11 cellular contexts compared by ENCODE assay signal in genomic region chr17:17151541-17151940, GRCh38. TPM values are rescaled to one million over a fixed set of nuclear protein-coding genes. Genes with fewer than 3 reads are reported as not detected.
DNase-seq lines count a peak whose midpoint lies in the region; ATAC-seq and TF ChIP-seq lines count a peak whose summit lies in the region.
"Had no signal": no experiment of that assay in that cellular context is flagged by ENCODE, and none has a peak within 500 bp of the region (broad histone marks: within the 10 kb centered on the region; RNA-seq: fewer than 3 reads in every experiment).

No MANE protein-coding gene starts in this region.

- BruUV-seq in PC-3 (replicated peaks; lab: Mats Ljungman, UMichigan): TSS peak; percentile 87

- DNase-seq in PC-3 (peak; percentile 66), coronary artery (ENCODE audit: low spot score) (no peak), psoas muscle (no peak), NCI-H2107 (lab: John Stamatoyannopoulos, UW) (no peak), HAP-1 (ENCODE audit: low spot score in 2 of 2) (no peak)
- DNase-seq: activated CD4-positive, alpha-beta T cell treated with anti-CD3 and anti-CD28 coated beads, Interleukin-2, amount 50 U/mL, for 1 hour; NCI-H510A; nephron progenitor cell had no signal

- H3K9me3 ChIP-seq in BLaER1: no peaks in the 10 kb centered on the region
- no peaks in the 10 kb centered on the region for H3K9me3 ChIP-seq in PC-3 (ENCODE audit: low read length)
- no peaks in the 10 kb centered on the region for H3K9me3 ChIP-seq in psoas muscle
- no peaks in the 10 kb centered on the region; the same call in 1 of the 2 replicates for H3K9me3 ChIP-seq in HAP-1

- no peak overlapping the region for H2AFZ ChIP-seq in PC-3 (ENCODE audit: low read length)

- H3K4me3 ChIP-seq in BLaER1: no peak overlapping the region
- no peak overlapping the region; the same call in 1 of the 2 replicates for H3K4me3 ChIP-seq in PC-3 (ENCODE audit: low read length)
- no peak overlapping the region for H3K4me3 ChIP-seq in coronary artery
- no peak overlapping the region for H3K4me3 ChIP-seq in psoas muscle
- H3K4me3 ChIP-seq in HAP-1: no peak overlapping the region

- peak overlapping the region; percentile 58 for H3K4me2 ChIP-seq in BLaER1
- peak overlapping the region; percentile 65 for H3K4me2 ChIP-seq in PC-3 (ENCODE audit: low read length)

- POLR2A ChIA-PET in PC-3 (lab: Charles Lee; ENCODE audit: unreplicated experiment): no interaction called here

- peaks cover 36% of the 10 kb centered on the region for H3F3A ChIP-seq in PC-3 (ENCODE audit: low read length, unreplicated experiment)

- TF ChIP-seq CTCF in PC-3 (conservative IDR thresholded peaks at IDR 0.05; ENCODE audit: low read depth, low read length) (no peak), coronary artery (IDR thresholded peaks at IDR 0.05) (no peak), psoas muscle (IDR thresholded peaks at IDR 0.05) (no peak)

- in situ Hi-C loops in HAP-1 (cut with MboI; ENCODE audit: low sequenced_read_pairs): loop anchor here (5.0 kb wide), 1 partner anchor 56 kb away; the partner anchor contains the start of gene PLD6

- 48 to 74% (median 52%) methylated on average over 3 of the region's 3 CpGs for WGBS in psoas muscle, 3 donors

- ATAC-seq in PC-3: peak; percentile 10
- ATAC-seq in psoas muscle: peak; percentile 6 to 27 (median 16)
- ATAC-seq in GM19351 (IDR thresholded peaks at IDR 0.05; ENCODE audit: unreplicated experiment): no peak
- ATAC-seq in HG03175 (IDR thresholded peaks at IDR 0.05; ENCODE audit: unreplicated experiment): no peak

- CTCF ChIA-PET in PC-3 (lab: Charles Lee): no interaction called here

- H4K20me1 ChIP-seq in BLaER1 (peaks cover 60% of the 10 kb centered on the region), PC-3 (ENCODE audit: low read length) (no peaks in the 10 kb centered on the region)

- intact Hi-C loops in PC-3 (cut with micrococcal nuclease) (loop anchor here (2.0 to 10.0 kb wide), 2 partner anchors 85 to 147 kb away; partner anchors contain the start of gene FLCN), psoas muscle (cut with DNase I) (loop anchor here in 1 of 2 donors (5.0 kb wide), 2 partner anchors 36 to 149 kb away; no protein-coding TSS in a partner anchor)

- H3K9ac ChIP-seq in BLaER1 (peak overlapping the region; percentile 25; the same call in 1 of the 2 replicates), PC-3 (ENCODE audit: low read length) (peak overlapping the region; percentile 80)

- H3K27me3 ChIP-seq in BLaER1 (no peaks in the 10 kb centered on the region), PC-3 (ENCODE audit: low read length) (no peaks in the 10 kb centered on the region), psoas muscle (ENCODE audit: insufficient read depth in 3 of 3, low read length in 2 of 3) (no peaks in the 10 kb centered on the region), HAP-1 (ENCODE audit: low read depth) (no peaks in the 10 kb centered on the region)

- H3K9me2 ChIP-seq in PC-3 (replicated peaks; ENCODE audit: low read length): no peaks in the 10 kb centered on the region

- H3K27ac ChIP-seq in BLaER1 (peak overlapping the region; percentile 43; the same call in 1 of the 2 replicates), PC-3 (ENCODE audit: low read length) (peak overlapping the region; percentile 97), coronary artery (peak overlapping the region; percentile 71 to 84), psoas muscle (peak overlapping the region; percentile 90)

- H3K36me3 ChIP-seq in BLaER1: peaks cover 98% of the 10 kb centered on the region
- H3K36me3 ChIP-seq in PC-3 (ENCODE audit: low read depth, low read length): peaks cover 85% of the 10 kb centered on the region
- H3K36me3 ChIP-seq in psoas muscle (ENCODE audit: insufficient read depth in 1 of 2, low read depth in 1 of 2): peaks cover 5 to 72% of the 10 kb centered on the region in 2 donors
- peaks cover 59% of the 10 kb centered on the region for H3K36me3 ChIP-seq in HAP-1 (replicated peaks)

- H3K79me2 ChIP-seq in PC-3 (ENCODE audit: low read length): peaks cover 51% of the 10 kb centered on the region

- peaks cover 88% of the 10 kb centered on the region for H3K4me1 ChIP-seq in BLaER1
- peaks cover 89% of the 10 kb centered on the region for H3K4me1 ChIP-seq in PC-3 (ENCODE audit: insufficient read depth, low read length)
- H3K4me1 ChIP-seq in psoas muscle: peaks cover 40% of the 10 kb centered on the region
- no peaks in the 10 kb centered on the region for H3K4me1 ChIP-seq in HAP-1

RNA-seq across cellular contexts. Expression of gene PLD6, which starts 54.6 kb away (rescaled TPM):
- total RNA-seq in PC-3 (2014; rRNA removed) (11.6 and 18.0 TPM in 2 replicates), psoas muscle (1 to 10 TPM in 3 of 4 donors, under 1 TPM in 1; 0.84 to 5.4 (median 2.7) TPM)
- 1 to 10 TPM; 1.3 to 2.5 (median 2.5) TPM for polyA plus RNA-seq in psoas muscle

Comparison
In these comparisons a context has a peak if more than half of its experiments do, and no peak if none do; other contexts are left out.
1. H3K27ac ChIP-seq: peak in every context shown above with its lines; median percentile 97 in PC-3; 90 in psoas muscle; 78 in coronary artery; 43 in BLaER1.
2. ATAC-seq: peak in PC-3 (single experiment) and psoas muscle (4 of 4); none in GM19351 (single experiment) and HG03175 (single experiment).